In the genomic region with DNA sequence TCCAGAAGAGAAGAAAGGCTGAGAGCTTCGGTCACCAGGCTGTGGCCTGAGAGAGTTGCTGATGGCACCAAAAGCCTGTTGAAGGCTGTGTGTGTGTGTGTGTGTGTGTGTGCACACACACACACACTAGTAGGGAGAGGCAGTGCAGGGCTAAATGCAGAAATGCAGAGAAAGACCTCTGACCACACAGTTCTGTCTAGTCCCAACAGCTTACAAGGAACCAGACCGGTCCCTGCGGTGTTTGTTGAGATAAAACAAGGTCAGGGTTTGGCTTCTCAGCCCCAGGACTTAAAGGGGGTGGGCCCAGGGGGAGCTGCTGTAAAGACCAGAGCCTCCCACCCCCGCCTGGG, we compare ENCODE assay signal across 9 cellular contexts.
DNase-seq lines count a peak whose midpoint lies in the region; ATAC-seq and TF ChIP-seq lines count a peak whose summit lies in the region.
"Had no signal": no experiment of that assay in that cellular context is flagged by ENCODE, and none has a peak within 500 bp of the region (broad histone marks: within the 10 kb centered on the region; RNA-seq: fewer than 3 reads in every experiment).

No MANE protein-coding gene starts in this region.

- peaks cover under 1% of the 10 kb centered on the region for H3K36me3 ChIP-seq in cardiac muscle cell
- no peaks in the 10 kb centered on the region for H3K36me3 ChIP-seq in colonic mucosa
- H3K36me3 ChIP-seq in mucosa of descending colon (ENCODE audit: low read depth) = no peaks in the 10 kb centered on the region
- peaks cover 0 to 8% (median under 1%) of the 10 kb centered on the region in 4 donors for H3K36me3 ChIP-seq in upper lobe of left lung

- H3K27ac ChIP-seq in cardiac muscle cell = peak overlapping the region; percentile 75
- peak overlapping the region; percentile 65 for H3K27ac ChIP-seq in colonic mucosa
- peak overlapping the region; percentile 56 to 69 (median 66) for H3K27ac ChIP-seq in upper lobe of left lung

- H3K27me3 ChIP-seq in cardiac muscle cell (no peaks in the 10 kb centered on the region), colonic mucosa (no peaks in the 10 kb centered on the region), upper lobe of left lung (no peaks in the 10 kb centered on the region)

- WGBS in upper lobe of left lung, 2 donors = 75% methylated on average over 3 of the region's 4 CpGs; no CpG with 5 or more reads in 1 of the 2 donors

- H3K9ac ChIP-seq in colonic mucosa (ENCODE audit: low read depth in 2 of 2, low read length in 2 of 2) = peak overlapping the region; percentile 56 to 84

- TF ChIP-seq CTCF in cardiac muscle cell (IDR thresholded peaks at IDR 0.05; ENCODE audit: low read depth, low read length) (no peak), colonic mucosa (IDR thresholded peaks at IDR 0.05) (no peak), mucosa of descending colon (IDR thresholded peaks at IDR 0.05) (no peak), upper lobe of left lung (IDR thresholded peaks at IDR 0.05) (no peak)

- no peak overlapping the region for H3K4me3 ChIP-seq in cardiac muscle cell
- no peak overlapping the region for H3K4me3 ChIP-seq in colonic mucosa
- H3K4me3 ChIP-seq in mucosa of descending colon = no peak overlapping the region
- H3K4me3 ChIP-seq in upper lobe of left lung = no peak overlapping the region

- DNase-seq in cardiac muscle cell (ENCODE audit: low read depth in 1 of 2, low spot score in 1 of 2) (peak; percentile 41 to 62), Right ventricle myocardium inferior (ENCODE audit: missing footprints) (no peak), colonic mucosa (no peak), mucosa of descending colon (no peak), upper lobe of left lung (no peak)
- DNase-seq in stimulated activated CD8-positive, alpha-beta memory T cell treated with anti-CD3 and anti-CD28 coated beads, Interleukin-4, amount 100 ng/mL, for 48 hours = no peak
- DNase-seq: stimulated activated CD4-positive, alpha-beta T cell treated with anti-CD3 and anti-CD28 coated beads, Interleukin-4, amount 100 ng/mL, for 1 hour had no signal

- intact Hi-C loops in Right ventricle myocardium inferior (cut with DNase I) (no loop called here), colonic mucosa (cut with DNase I) (no loop called here), mucosa of descending colon (cut with DNase I, micrococcal nuclease) (no loop called here)

- ATAC-seq in Right ventricle myocardium inferior = no peak
- peak; percentile 41 for ATAC-seq in mucosa of descending colon
- peak in 1 of 2 donors; percentile 14 for ATAC-seq in upper lobe of left lung (ENCODE audit: low FRiP score in 2 of 2)
- ATAC-seq in GM21360 (IDR thresholded peaks at IDR 0.05; ENCODE audit: unreplicated experiment) = no peak
- ATAC-seq in HG02798 (IDR thresholded peaks at IDR 0.05; ENCODE audit: poor library complexity, unreplicated experiment) = no peak

- peaks cover 17% of the 10 kb centered on the region for H3K4me1 ChIP-seq in cardiac muscle cell (ENCODE audit: low read depth)
- H3K4me1 ChIP-seq in colonic mucosa = peaks cover 7% of the 10 kb centered on the region
- H3K4me1 ChIP-seq in mucosa of descending colon (ENCODE audit: low read depth) = peaks cover 42% of the 10 kb centered on the region
- peaks cover 43 to 79% (median 58%) of the 10 kb centered on the region in 4 donors for H3K4me1 ChIP-seq in upper lobe of left lung

- no peaks in the 10 kb centered on the region for H3K9me3 ChIP-seq in cardiac muscle cell (ENCODE audit: low read depth)
- no peaks in the 10 kb centered on the region for H3K9me3 ChIP-seq in colonic mucosa
- no peaks in the 10 kb centered on the region for H3K9me3 ChIP-seq in mucosa of descending colon
- no peaks in the 10 kb centered on the region for H3K9me3 ChIP-seq in upper lobe of left lung

- TF ChIP-seq EP300 in upper lobe of left lung (IDR thresholded peaks at IDR 0.05) = no peak

- no peak for TF ChIP-seq POLR2A in upper lobe of left lung (IDR thresholded peaks at IDR 0.05)

Comparison
In these comparisons a context has a peak if more than half of its experiments do, and no peak if none do; other contexts are left out.
1. DNase-seq: peak in cardiac muscle cell (2 of 2); none in Right ventricle myocardium inferior (single experiment), colonic mucosa (single experiment), mucosa of descending colon (0 of 3), upper lobe of left lung (0 of 2) and stimulated activated CD8-positive, alpha-beta memory T cell treated with anti-CD3 and anti-CD28 coated beads, Interleukin-4, amount 100 ng/mL, for 48 hours (single experiment).
2. Peak in every context shown above with its lines, with median percentiles within 50 percentile points of each other: H3K27ac ChIP-seq.